Comparison of ENCODE assay signal across 8 cellular contexts in genomic region chr11:95231126-95231880, GRCh38. TPM values are rescaled to one million over a fixed set of nuclear protein-coding genes. Genes with fewer than 3 reads are reported as not detected.
A peak's percentile ranks its signal among the peaks of the same experiment; 100 is the strongest.
DNase-seq lines count a peak whose midpoint lies in the region; ATAC-seq, FAIRE-seq and TF ChIP-seq lines count a peak whose summit lies in the region.

Gene SESN3 (minus strand): TSS chr11:95231202. CDS start chr11:95230860, 342 bp downstream.

- DNase-seq in AG04449 (ENCODE audit: low read depth, low spot score) (peak; percentile 97), NCI-H2227 (lab: John Stamatoyannopoulos, UW; ENCODE audit: unreplicated experiment) (peak; percentile 97), bronchial epithelial cell (ENCODE audit: low read depth) (peak; percentile 99), iPS-NIHi11 (ENCODE audit: low spot score) (peak; percentile 94)

- FAIRE-seq in bronchial epithelial cell (lab: Jason Lieb, UNC): peak; percentile 99

- POLR2A ChIA-PET in AG04449 (lab: Yijun Ruan, JAX): interaction anchor here (0.6 to 1.1 kb wide), 4 partner anchors 109 to 474 kb away, joined by 3 to 5 read pairs (median 4); no protein-coding TSS in a partner anchor

- CTCF ChIA-PET in AG04449 (lab: Yijun Ruan, JAX): interaction anchor here (0.7 to 4.4 kb wide), 7 partner anchors 8 to 475 kb away, joined by 3 to 31 read pairs (median 3); no protein-coding TSS in a partner anchor

- H3K27me3 ChIP-seq in bronchial epithelial cell (ENCODE audit: control insufficient read depth, insufficient read depth, low read length): no peaks in the 10 kb centered on the region

- H3K4me3 ChIP-seq in AG04449 (ENCODE audit: low read depth, low read length): peak within 1 kb of the TSS; percentile 66
- peak within 1 kb of the TSS; percentile 38 for H3K4me3 ChIP-seq in WI38 (ENCODE audit: low read depth, low read length)
- peak within 1 kb of the TSS; percentile 89 for H3K4me3 ChIP-seq in bronchial epithelial cell (ENCODE audit: low read depth, low read length)
- peak within 1 kb of the TSS; percentile 65 to 97 (median 87) for H3K4me3 ChIP-seq in skin epidermis

- ATAC-seq in GM18907 (IDR thresholded peaks at IDR 0.05; ENCODE audit: unreplicated experiment) (peak; percentile 97), HG03139 (IDR thresholded peaks at IDR 0.05; ENCODE audit: unreplicated experiment) (peak; percentile 92)

- H3K36me3 ChIP-seq in bronchial epithelial cell (ENCODE audit: control insufficient read depth, insufficient read depth, low read length): no peaks in the 10 kb centered on the region

- peak within 1 kb of the TSS; percentile 15 to 95 (median 89) for H3K27ac ChIP-seq in skin epidermis

- TF ChIP-seq CTCF in AG04449 (IDR thresholded peaks at IDR 0.05; ENCODE audit: insufficient read depth, low read length, missing control alignments): no peak
- no peak for TF ChIP-seq CTCF in WI38 (IDR thresholded peaks at IDR 0.05; ENCODE audit: low read depth, low read length)
- TF ChIP-seq CTCF in bronchial epithelial cell (IDR thresholded peaks at IDR 0.05; ENCODE audit: insufficient read depth, low read length, severe bottlenecking): peak; percentile 17

RNA-seq across cellular contexts. Expression of gene SESN3, which starts in this region (rescaled TPM):
- total RNA-seq in bronchial epithelial cell: 12.4 and 25.0 TPM in 2 replicates

Comparison
In these comparisons a context has a peak if more than half of its experiments do, and no peak if none do; other contexts are left out.
1. Peak in every context shown above with its lines: DNase-seq, ATAC-seq, H3K4me3 ChIP-seq and H3K27ac ChIP-seq.
2. H3K4me3 ChIP-seq: peak in every context shown above with its lines; median percentile 89 in bronchial epithelial cell; 87 in skin epidermis; 66 in AG04449; 38 in WI38.